In genomic region chr21:33541756-33542639, GRCh38 we compare ENCODE assay signal across 1 cellular context.
TF ChIP-seq lines count a peak whose summit lies in the region.

Gene GART, minus strand, starts transcription at chr21:33542117. Its CDS starts 2,802 bp downstream, at chr21:33539315.

TF ChIP-seq in HEK293, 187 proteins besides CTCF, POLR2A, EP300 and RAD21 (continued from another document):
- no peak for TF ChIP-seq ZBTB49 (tag by site-specific recombination; IDR thresholded peaks at IDR 0.05; ENCODE audit: low read depth)
- TF ChIP-seq KLF9 (tag by site-specific recombination; IDR thresholded peaks at IDR 0.05; ENCODE audit: low read depth) = peak; percentile 96
- no peak; the same call in 1 of the 2 replicates for TF ChIP-seq PRDM4 (tag by site-specific recombination; IDR thresholded peaks at IDR 0.05)
- 0 out of 2 replicates have a peak, but pooled peaks have one; percentile 12 for TF ChIP-seq REST (tag by site-specific recombination; IDR thresholded peaks at IDR 0.05)
- TF ChIP-seq ZNF174 (tag by site-specific recombination; IDR thresholded peaks at IDR 0.05) = no peak
- no peak for TF ChIP-seq ZBTB1 (tag by site-specific recombination; IDR thresholded peaks at IDR 0.05)
- TF ChIP-seq ZSCAN5A (tag by site-specific recombination; IDR thresholded peaks at IDR 0.05) = peak; percentile 48
- no peak for TF ChIP-seq ZNF664 (tag by site-specific recombination; IDR thresholded peaks at IDR 0.05)
- no peak for TF ChIP-seq ZNF654 (tag by site-specific recombination; IDR thresholded peaks at IDR 0.05; ENCODE audit: low read depth)
- TF ChIP-seq ZNF175 (tag by site-specific recombination; IDR thresholded peaks at IDR 0.05) = no peak
- peak; percentile 32; the same call in 1 of the 2 replicates for TF ChIP-seq ZNF324 (tag by site-specific recombination; IDR thresholded peaks at IDR 0.05)
- TF ChIP-seq MYNN (tag by site-specific recombination; IDR thresholded peaks at IDR 0.05; ENCODE audit: borderline replicate concordance) = no peak
- TF ChIP-seq ZNF792 (tag by site-specific recombination; IDR thresholded peaks at IDR 0.05) = no peak
- no peak for TF ChIP-seq ZNF610 (tag by site-specific recombination; IDR thresholded peaks at IDR 0.05; ENCODE audit: borderline replicate concordance)
- peak; percentile 92 for TF ChIP-seq GLIS2 (tag by site-specific recombination; IDR thresholded peaks at IDR 0.05)
- TF ChIP-seq ZNF623 (tag by site-specific recombination; IDR thresholded peaks at IDR 0.05) = 0 out of 2 replicates have a peak, but pooled peaks have one; percentile 12
- TF ChIP-seq ZNF398 (tag by site-specific recombination; IDR thresholded peaks at IDR 0.05) = no peak
- TF ChIP-seq ZNF548 (tag by site-specific recombination; IDR thresholded peaks at IDR 0.05) = no peak
- no peak for TF ChIP-seq ZNF555 (tag by site-specific recombination; conservative IDR thresholded peaks at IDR 0.05)
- peak; percentile 100 for TF ChIP-seq ZEB2 (tag by site-specific recombination; IDR thresholded peaks at IDR 0.05)
- 0 out of 2 replicates have a peak, but pooled peaks have one; percentile 12 for TF ChIP-seq BCL11A (tag by site-specific recombination; IDR thresholded peaks at IDR 0.05; ENCODE audit: low read depth)
- no peak for TF ChIP-seq ZSCAN30 (tag by site-specific recombination; IDR thresholded peaks at IDR 0.05)
- no peak for TF ChIP-seq ZNF473 (tag by site-specific recombination; IDR thresholded peaks at IDR 0.05)
- TF ChIP-seq ZBTB8A (tag by site-specific recombination; IDR thresholded peaks at IDR 0.05) = no peak
- no peak for TF ChIP-seq HOXA7 (CRISPR knock-in tag; IDR thresholded peaks at IDR 0.05; ENCODE audit: borderline replicate concordance)
- TF ChIP-seq PRDM1 (tag by site-specific recombination; IDR thresholded peaks at IDR 0.05) = peak; percentile 97
- TF ChIP-seq ZNF266 (tag by site-specific recombination; IDR thresholded peaks at IDR 0.05; ENCODE audit: low read depth) = no peak
- TF ChIP-seq ZNF621 (tag by site-specific recombination; IDR thresholded peaks at IDR 0.05) = no peak
- no peak for TF ChIP-seq ZNF350 (tag by site-specific recombination; IDR thresholded peaks at IDR 0.05)
- TF ChIP-seq ZNF560 (tag by site-specific recombination; IDR thresholded peaks at IDR 0.05; ENCODE audit: borderline replicate concordance) = no peak
- TF ChIP-seq ZNF529 (tag by site-specific recombination; IDR thresholded peaks at IDR 0.05; ENCODE audit: insufficient replicate concordance) = no peak
- no peak for TF ChIP-seq ZNF518A (tag by site-specific recombination; conservative IDR thresholded peaks at IDR 0.05; ENCODE audit: low read depth)
- TF ChIP-seq ZNF558 (tag by site-specific recombination; IDR thresholded peaks at IDR 0.05) = peak; percentile 66; the same call in 1 of the 2 replicates
- TF ChIP-seq ZNF837 (tag by site-specific recombination; IDR thresholded peaks at IDR 0.05) = no peak
- peak; percentile 60 for TF ChIP-seq SP7 (tag by site-specific recombination; IDR thresholded peaks at IDR 0.05)
- peak; percentile 33; the same call in 1 of the 2 replicates for TF ChIP-seq ZNF76 (tag by site-specific recombination; IDR thresholded peaks at IDR 0.05; ENCODE audit: borderline replicate concordance, low read depth)
- no peak for TF ChIP-seq YY1 (tag by site-specific recombination; IDR thresholded peaks at IDR 0.05)
- TF ChIP-seq EGR2 (tag by site-specific recombination; IDR thresholded peaks at IDR 0.05; ENCODE audit: low read depth) = no peak
- TF ChIP-seq ZNF169 (tag by site-specific recombination; IDR thresholded peaks at IDR 0.05) = no peak
